9 cellular contexts compared by ENCODE assay signal in genomic region chr16:88382491-88383400, GRCh38. TPM values are rescaled to one million over a fixed set of nuclear protein-coding genes. Genes with fewer than 3 reads are reported as not detected.
DNase-seq lines count a peak whose midpoint lies in the region; ATAC-seq and TF ChIP-seq lines count a peak whose summit lies in the region.
"Had no signal": no experiment of that assay in that cellular context is flagged by ENCODE, and none has a peak within 500 bp of the region (broad histone marks: within the 10 kb centered on the region; RNA-seq: fewer than 3 reads in every experiment).

Gene ZNF469 (plus strand): TSS chr16:88382959. CDS start chr16:88427471, 44,512 bp downstream.

- no peaks in the 10 kb centered on the region for H3K36me3 ChIP-seq in BE2C
- H3K36me3 ChIP-seq in PC-3 (ENCODE audit: low read depth, low read length) = no peaks in the 10 kb centered on the region

- no peak within 1 kb of the TSS for H2AFZ ChIP-seq in PC-3 (ENCODE audit: low read length)

- no peak within 1 kb of the TSS for H3K4me3 ChIP-seq in BE2C (ENCODE audit: low read depth, low read length)
- H3K4me3 ChIP-seq in PC-3 (ENCODE audit: low read length) = peak within 1 kb of the TSS; percentile 68
- H3K4me3 ChIP-seq: SK-N-MC had no signal

- H3K4me2 ChIP-seq in PC-3 (ENCODE audit: low read length) = peak within 1 kb of the TSS; percentile 79

- H3K9me2 ChIP-seq in PC-3 (replicated peaks; ENCODE audit: low read length) = no peaks in the 10 kb centered on the region

- TSS peak; percentile 58 for BruUV-seq in PC-3 (replicated peaks; lab: Mats Ljungman, UMichigan)

- H3K4me1 ChIP-seq in BE2C (no peaks in the 10 kb centered on the region), PC-3 (ENCODE audit: insufficient read depth, low read length) (peaks cover 13% of the 10 kb centered on the region), foreskin keratinocyte (no peaks in the 10 kb centered on the region)

- H3K4me3 Mint-ChIP-seq in neural crest cell = peak within 1 kb of the TSS; percentile 78

- peak within 1 kb of the TSS; percentile 60 for H3K27ac ChIP-seq in PC-3 (ENCODE audit: low read length)
- H3K27ac ChIP-seq in foreskin keratinocyte = no peak within 1 kb of the TSS
- H3K27ac ChIP-seq: SK-N-MC had no signal

- DNase-seq in BE2C (peak; percentile 45), PC-3 (peak; percentile 25), foreskin keratinocyte (no peak), neural crest cell (ENCODE audit: low read depth, low spot score) (no peak), NCI-H345 (lab: John Stamatoyannopoulos, UW) (no peak), G401 (ENCODE audit: low spot score) (no peak), NAMALWA (ENCODE audit: low spot score) (no peak)
- DNase-seq in stimulated activated CD8-positive, alpha-beta memory T cell treated with anti-CD3 and anti-CD28 coated beads, Interleukin-4, amount 100 ng/mL, for 48 hours = no peak

- CTCF ChIA-PET in PC-3 (lab: Charles Lee) = interaction anchor here (0.6 kb wide), 1 partner anchor 512 kb away, joined by 3 read pairs; no protein-coding TSS in a partner anchor

- H3K36me3 Mint-ChIP-seq in neural crest cell (ENCODE audit: low read depth) = no peaks in the 10 kb centered on the region

- peaks cover 42% of the 10 kb centered on the region for H3K79me2 ChIP-seq in PC-3 (ENCODE audit: low read length)

- H3F3A ChIP-seq in PC-3 (ENCODE audit: low read length, unreplicated experiment) = no peaks in the 10 kb centered on the region

- no peak for TF ChIP-seq CTCF in BE2C (IDR thresholded peaks at IDR 0.05; ENCODE audit: low read depth, low read length)
- TF ChIP-seq CTCF in PC-3 (conservative IDR thresholded peaks at IDR 0.05; ENCODE audit: low read depth, low read length) = no peak
- TF ChIP-seq CTCF in foreskin keratinocyte (conservative IDR thresholded peaks at IDR 0.05) = no peak
- no peak for TF ChIP-seq CTCF in neural crest cell (conservative IDR thresholded peaks at IDR 0.05)

- intact Hi-C loops in PC-3 (cut with micrococcal nuclease) = loop anchor here (10.0 kb wide), 1 partner anchor 48 kb away; no protein-coding TSS in a partner anchor

- no peak within 1 kb of the TSS for H3K27ac Mint-ChIP-seq in neural crest cell (ENCODE audit: unreplicated experiment)

- peaks cover 29% of the 10 kb centered on the region for H3K27me3 Mint-ChIP-seq in neural crest cell (ENCODE audit: low read depth)

- H3K9ac ChIP-seq in PC-3 (ENCODE audit: low read length) = peak within 1 kb of the TSS; percentile 94

- ATAC-seq in PC-3 = peak; percentile 51
- peak; percentile 31 for ATAC-seq in foreskin keratinocyte

- no peaks in the 10 kb centered on the region for H4K20me1 ChIP-seq in PC-3 (ENCODE audit: low read length)

- in situ Hi-C loops in G401 (cut with HindIII; ENCODE audit: low sequenced_read_pairs) = no loop called here

- H3K9me3 ChIP-seq in BE2C (no peaks in the 10 kb centered on the region), PC-3 (ENCODE audit: low read length) (no peaks in the 10 kb centered on the region)

- POLR2A ChIA-PET in PC-3 (lab: Charles Lee; ENCODE audit: unreplicated experiment) = interaction anchor here (0.6 kb wide), 1 partner anchor 55 kb away, joined by 5 read pairs; no protein-coding TSS in a partner anchor

- H3K4me1 Mint-ChIP-seq in neural crest cell = peaks cover 10% of the 10 kb centered on the region

- H3K9me3 Mint-ChIP-seq in neural crest cell = no peaks in the 10 kb centered on the region

- H3K27me3 ChIP-seq in BE2C = peaks cover 32% of the 10 kb centered on the region
- no peaks in the 10 kb centered on the region for H3K27me3 ChIP-seq in PC-3 (ENCODE audit: low read length)
- H3K27me3 ChIP-seq in foreskin keratinocyte = peaks cover 40% of the 10 kb centered on the region

RNA-seq across cellular contexts. Expression of gene ZNF469, which starts in this region (rescaled TPM):
- polyA plus RNA-seq in BE2C (2012; ENCODE audit: insufficient read depth, insufficient read length, low read depth) = not detected
- total RNA-seq in PC-3 (2014; rRNA removed) (3.1 and 5.8 TPM in 2 replicates), foreskin keratinocyte (under 0.01 and 0.03 TPM in 2 replicates), neural crest cell (0.52 and 0.58 TPM in 2 replicates)
- 0.01 TPM in 1 of 2 replicates, not detected in the other for polyA plus RNA-seq in foreskin keratinocyte
- total RNA-seq in G401 (2014; rRNA removed; shearing (Covaris generic)) = 0.18 and 0.34 TPM in 2 replicates

Comparison
In these comparisons a context has a peak if more than half of its experiments do, and no peak if none do; other contexts are left out.
1. Peak in ATAC-seq in foreskin keratinocyte; RNA of the gene not detected or under 1 TPM.
2. DNase-seq: peak in BE2C (single experiment) and PC-3 (single experiment); none in foreskin keratinocyte (0 of 2), neural crest cell (single experiment), NCI-H345 (single experiment), G401 (single experiment), stimulated activated CD8-positive, alpha-beta memory T cell treated with anti-CD3 and anti-CD28 coated beads, Interleukin-4, amount 100 ng/mL, for 48 hours (single experiment) and NAMALWA (single experiment).